9 cellular contexts compared by ENCODE assay signal in the genomic region with DNA sequence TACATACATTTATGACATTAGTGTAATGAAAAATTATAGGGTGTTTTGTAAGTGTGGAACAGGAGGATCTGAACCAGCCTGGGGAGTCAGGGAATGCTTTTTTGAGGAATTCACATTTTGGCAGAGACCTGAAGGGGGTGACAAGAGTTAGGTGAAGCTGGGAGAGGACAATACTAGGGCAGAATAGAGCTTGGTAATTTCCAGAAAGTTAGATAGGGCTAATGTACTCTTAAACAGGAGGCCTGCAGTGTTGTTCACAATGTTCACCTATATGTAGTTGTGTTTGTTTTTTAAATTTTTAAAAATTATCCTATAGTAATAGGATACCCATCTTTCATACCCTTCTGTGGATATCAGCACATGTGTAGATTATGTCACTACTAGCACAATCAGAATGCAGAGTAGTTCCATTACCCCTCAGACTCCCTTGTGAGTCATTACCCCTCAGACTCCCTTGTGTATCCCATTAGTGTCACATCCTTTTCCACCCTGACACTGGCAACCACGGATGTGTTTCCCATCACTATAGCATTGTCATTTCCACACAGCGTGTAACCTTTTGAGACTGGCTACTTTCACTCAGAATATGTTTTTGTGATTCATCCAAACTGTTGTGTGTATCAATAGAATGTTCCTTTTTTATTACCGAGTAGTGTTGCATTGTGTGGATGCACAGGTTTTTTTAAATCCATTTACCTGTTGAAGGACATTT. TPM values are rescaled to one million over a fixed set of nuclear protein-coding genes. Genes with fewer than 3 reads are reported as not detected.
DNase-seq lines count a peak whose midpoint lies in the region; ATAC-seq, FAIRE-seq and TF ChIP-seq lines count a peak whose summit lies in the region.
"Had no signal": no experiment of that assay in that cellular context is flagged by ENCODE, and none has a peak within 500 bp of the region (broad histone marks: within the 10 kb centered on the region; RNA-seq: fewer than 3 reads in every experiment).

No MANE protein-coding gene starts in this region.

- H3K4me3 ChIP-seq in fibroblast of mammary gland (ENCODE audit: control insufficient read depth, low read depth, low read length): no peak overlapping the region

- H3K27me3 Mint-ChIP-seq in activated CD4-positive, alpha-beta T cell treated with anti-CD3 and anti-CD28 coated beads for 36 hours: no peaks in the 10 kb centered on the region

- no peaks in the 10 kb centered on the region for H3K9me3 Mint-ChIP-seq in activated CD4-positive, alpha-beta T cell treated with anti-CD3 and anti-CD28 coated beads for 36 hours (ENCODE audit: low read depth)

- POLR2A ChIA-PET in activated CD4-positive, alpha-beta T cell treated with anti-CD3 and anti-CD28 coated beads for 36 hours (lab: Charles Lee): no interaction called here

- TF ChIP-seq CTCF in fibroblast of mammary gland (conservative IDR thresholded peaks at IDR 0.05; ENCODE audit: control insufficient read depth, insufficient read depth, low read depth, low read length): no peak

- intact Hi-C loops in activated CD4-positive, alpha-beta T cell treated with anti-CD3 and anti-CD28 coated beads for 36 hours (cut with DNase I, micrococcal nuclease): loop anchor here in 1 of 2 experiments (2.0 to 5.0 kb wide), 4 partner anchors 73 to 1125 kb away; no protein-coding TSS in a partner anchor

- CTCF ChIA-PET in activated CD4-positive, alpha-beta T cell treated with anti-CD3 and anti-CD28 coated beads for 36 hours (lab: Charles Lee): no interaction called here

- peak; percentile 95 for FAIRE-seq in RCC 7860 (lab: Jason Lieb, UNC)
- FAIRE-seq: D721Med had no signal

- peak; percentile 95 for ATAC-seq in activated CD4-positive, alpha-beta T cell treated with anti-CD3 and anti-CD28 coated beads for 36 hours
- no peak for ATAC-seq in GM19455 (IDR thresholded peaks at IDR 0.05; ENCODE audit: unreplicated experiment)

- H3K27ac Mint-ChIP-seq in activated CD4-positive, alpha-beta T cell treated with anti-CD3 and anti-CD28 coated beads for 36 hours: no peak overlapping the region

- peaks cover 3% of the 10 kb centered on the region for H3K36me3 Mint-ChIP-seq in activated CD4-positive, alpha-beta T cell treated with anti-CD3 and anti-CD28 coated beads for 36 hours (ENCODE audit: low read depth)

- H3K4me3 Mint-ChIP-seq in activated CD4-positive, alpha-beta T cell treated with anti-CD3 and anti-CD28 coated beads for 36 hours: no peak overlapping the region

- DNase-seq in activated CD4-positive, alpha-beta T cell treated with anti-CD3 and anti-CD28 coated beads for 36 hours: peak; percentile 68
- DNase-seq in activated CD4-positive, alpha-beta T cell treated with anti-CD3 and anti-CD28 coated beads, Interleukin-2, amount 50 U/mL, for 4 hours: no peak
- DNase-seq in RCC 7860 (ENCODE audit: low spot score) (peak; percentile 90), fibroblast of mammary gland (ENCODE audit: low read depth) (peak; percentile 95), GM19240 (ENCODE audit: insufficient read length, low spot score) (no peak), HT-29 (ENCODE audit: low spot score) (no peak)
- peak; percentile 1 to 3 for DNase-seq in stimulated activated CD8-positive, alpha-beta memory T cell treated with anti-CD3 and anti-CD28 coated beads, Interleukin-2, amount 100 ng/mL, for 48 hours (ENCODE audit: low read depth in 2 of 2)

- peaks cover 14% of the 10 kb centered on the region for H3K4me1 Mint-ChIP-seq in activated CD4-positive, alpha-beta T cell treated with anti-CD3 and anti-CD28 coated beads for 36 hours

RNA-seq across cellular contexts. Expression of a gene that starts 43.1 kb away (rescaled TPM):
- 1 to 10 TPM; 5.8 to 7.3 TPM for total RNA-seq in activated CD4-positive, alpha-beta T cell treated with anti-CD3 and anti-CD28 coated beads for 36 hours
- 9.4 and 10.0 TPM in 2 replicates for total RNA-seq in HT-29 (2014; rRNA removed; shearing (Covaris generic))

Comparison
In these comparisons a context has a peak if more than half of its experiments do, and no peak if none do; other contexts are left out.
1. DNase-seq: peak in activated CD4-positive, alpha-beta T cell treated with anti-CD3 and anti-CD28 coated beads for 36 hours (single experiment), RCC 7860 (single experiment), fibroblast of mammary gland (single experiment) and stimulated activated CD8-positive, alpha-beta memory T cell treated with anti-CD3 and anti-CD28 coated beads, Interleukin-2, amount 100 ng/mL, for 48 hours (2 of 2); none in activated CD4-positive, alpha-beta T cell treated with anti-CD3 and anti-CD28 coated beads, Interleukin-2, amount 50 U/mL, for 4 hours (0 of 2), GM19240 (single experiment) and HT-29 (single experiment).